Comparison of ENCODE assay signal across 16 cellular contexts in the genomic region with DNA sequence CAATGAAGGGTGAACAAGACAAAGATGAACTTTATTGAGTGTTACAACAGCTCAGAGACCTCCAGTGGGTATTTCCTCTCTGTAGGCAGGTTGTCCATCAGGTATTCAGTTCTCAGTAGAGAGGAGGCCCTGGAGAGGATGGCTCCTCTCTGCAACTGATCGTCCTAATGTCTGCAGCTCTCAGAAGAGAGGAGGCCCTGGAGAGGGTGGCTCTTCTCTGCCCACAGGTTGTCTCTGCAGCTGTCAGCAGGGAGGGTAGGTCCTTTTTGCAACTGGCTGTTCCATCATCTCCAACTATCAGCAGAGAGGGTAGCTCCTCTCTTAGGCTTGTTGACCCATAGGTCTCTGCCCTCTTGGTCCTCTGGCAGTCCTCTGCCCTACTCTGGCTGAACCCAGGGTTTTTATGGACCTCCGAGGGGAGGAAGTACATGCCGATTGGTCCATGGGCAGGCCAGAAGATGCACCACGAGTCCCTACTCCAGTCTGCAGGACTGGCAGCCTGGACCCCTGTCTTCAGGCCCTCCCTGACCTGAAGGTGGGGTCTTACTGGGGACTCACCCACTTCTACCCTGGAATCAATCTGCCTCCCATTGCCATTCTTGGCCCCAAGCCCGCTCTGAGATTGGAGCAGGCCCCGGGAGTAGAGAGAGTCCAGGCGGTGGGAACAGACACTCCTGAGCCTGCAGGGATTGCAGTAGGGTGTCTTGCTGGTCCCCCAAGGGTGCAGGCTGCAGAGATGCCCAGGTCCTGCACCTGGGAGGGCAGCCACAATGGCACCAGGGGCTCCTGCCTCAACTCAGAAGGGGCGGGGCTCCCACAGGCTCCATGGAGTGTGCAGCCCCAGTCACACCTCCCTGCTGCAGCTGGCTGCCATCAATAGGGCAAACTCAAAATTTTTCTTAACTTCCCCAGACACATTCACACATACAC. TPM values are rescaled to one million over a fixed set of nuclear protein-coding genes. Genes with fewer than 3 reads are reported as not detected.
DNase-seq lines count a peak whose midpoint lies in the region; TF ChIP-seq lines count a peak whose summit lies in the region.
"Had no signal": no experiment of that assay in that cellular context is flagged by ENCODE, and none has a peak within 500 bp of the region (broad histone marks: within the 10 kb centered on the region; RNA-seq: fewer than 3 reads in every experiment).

No MANE protein-coding gene starts in this region.

- H3K4me3 ChIP-seq in MM.1S (ENCODE audit: low read length) = no peak overlapping the region
- H3K4me3 ChIP-seq: body of pancreas, smooth muscle cell had no signal

- intact Hi-C loops in activated T-helper 2 cell treated with anti-CD3 and anti-CD28 coated beads, Interferon-gamma antibody, Interleukin-2, Interleukin-4, amounts not matched to agents 10 μg/mL and 5 μg/mL and 100 μg/mL, durations not matched to agents 14 hours and 24 hours and 36 hours (cut with micrococcal nuclease) = loop anchor here (5.0 to 10.0 kb wide), 4 partner anchors 67 to 397 kb away; a partner anchor contains a TSS
- intact Hi-C loops in CD14-positive monocyte (cut with micrococcal nuclease) = loop anchor here (5.0 to 10.0 kb wide), 3 partner anchors 66 to 168 kb away; a partner anchor contains a TSS

- H3K9me3 ChIP-seq in MM.1S (replicated peaks; ENCODE audit: insufficient read depth, low read length) = no peaks in the 10 kb centered on the region
- H3K9me3 ChIP-seq: body of pancreas, suprapubic skin had no signal

- peaks cover under 1% of the 10 kb centered on the region; the same call in 1 of the 2 replicates for H3K36me3 ChIP-seq in MM.1S (replicated peaks; ENCODE audit: insufficient read depth, low read length)
- H3K36me3 ChIP-seq: suprapubic skin had no signal

- H3K27ac Mint-ChIP-seq in activated CD4-positive, alpha-beta T cell treated with anti-CD3 and anti-CD28 coated beads, Interleukin-2, amount 10 ng/mL, durations not matched to agents 7 days and 5 days = peak overlapping the region; percentile 98
- no peak overlapping the region for H3K27ac Mint-ChIP-seq in activated T-helper 2 cell treated with anti-CD3 and anti-CD28 coated beads, Interferon-gamma antibody, Interleukin-2, Interleukin-4, amounts not matched to agents 10 μg/mL and 5 μg/mL and 100 μg/mL, durations not matched to agents 14 hours and 24 hours and 36 hours
- H3K27ac Mint-ChIP-seq in nephron = peak overlapping the region; percentile 98
- H3K27ac Mint-ChIP-seq in CD14-positive monocyte = no peak overlapping the region

- H3K27me3 ChIP-seq in MM.1S (replicated peaks; ENCODE audit: insufficient read depth, low read length) = no peaks in the 10 kb centered on the region
- H3K27me3 ChIP-seq: body of pancreas, suprapubic skin had no signal

- peaks cover 41% of the 10 kb centered on the region for H3K36me3 Mint-ChIP-seq in activated CD4-positive, alpha-beta T cell treated with anti-CD3 and anti-CD28 coated beads, Interleukin-2, amount 10 ng/mL, durations not matched to agents 7 days and 5 days (ENCODE audit: low read depth)
- peaks cover 28% of the 10 kb centered on the region for H3K36me3 Mint-ChIP-seq in activated T-helper 2 cell treated with anti-CD3 and anti-CD28 coated beads, Interferon-gamma antibody, Interleukin-2, Interleukin-4, amounts not matched to agents 10 μg/mL and 5 μg/mL and 100 μg/mL, durations not matched to agents 14 hours and 24 hours and 36 hours (ENCODE audit: low read depth)
- H3K36me3 Mint-ChIP-seq in nephron (ENCODE audit: low read depth) (peaks cover 14% of the 10 kb centered on the region), CD14-positive monocyte (peaks cover 1 to 4% of the 10 kb centered on the region in 2 donors)

- DNase-seq in activated CD4-positive, alpha-beta T cell treated with anti-CD3 and anti-CD28 coated beads, Interleukin-2, amount 10 ng/mL, durations not matched to agents 7 days and 5 days = no peak
- DNase-seq in activated CD4-positive, alpha-beta T cell treated with anti-CD3 and anti-CD28 coated beads for 4 hours = no peak
- DNase-seq in MM.1S (no peak), NCI-H146 treated with DMSO at 0.1 percent for 48 hours (lab: John Stamatoyannopoulos, UW; ENCODE audit: unreplicated experiment) (no peak), CD14-positive monocyte (ENCODE audit: low spot score) (no peak), DMS153 (lab: John Stamatoyannopoulos, UW) (no peak)
- DNase-seq in activated T-helper 2 cell treated with anti-CD3 and anti-CD28 coated beads, Interferon-gamma antibody, Interleukin-2, Interleukin-4, amounts not matched to agents 10 μg/mL and 5 μg/mL and 100 μg/mL, durations not matched to agents 14 hours and 24 hours and 36 hours (ENCODE audit: low spot score) = no peak
- DNase-seq: body of pancreas; effector CD8-positive, alpha-beta T cell; KBM-7; NCI-H2029 treated with DMSO at 0.1 percent for 48 hours; NCI-H82; SHP77 had no signal

- H3K9me2 ChIP-seq in MM.1S (replicated peaks; ENCODE audit: insufficient read depth, low read length) = no peaks in the 10 kb centered on the region

- CTCF ChIA-PET in activated CD4-positive, alpha-beta T cell treated with anti-CD3 and anti-CD28 coated beads, Interleukin-2, amount 10 ng/mL, durations not matched to agents 7 days and 5 days (lab: Charles Lee) = interaction anchor here (1.3 to 1.6 kb wide), 3 partner anchors 13 to 114 kb away, joined by 3 read pairs; a partner anchor contains a TSS

- peak overlapping the region; percentile 93 for H3K4me3 Mint-ChIP-seq in activated CD4-positive, alpha-beta T cell treated with anti-CD3 and anti-CD28 coated beads, Interleukin-2, amount 10 ng/mL, durations not matched to agents 7 days and 5 days
- H3K4me3 Mint-ChIP-seq in activated T-helper 2 cell treated with anti-CD3 and anti-CD28 coated beads, Interferon-gamma antibody, Interleukin-2, Interleukin-4, amounts not matched to agents 10 μg/mL and 5 μg/mL and 100 μg/mL, durations not matched to agents 14 hours and 24 hours and 36 hours (ENCODE audit: low read depth) = peak overlapping the region; percentile 94
- H3K4me3 Mint-ChIP-seq in nephron (peak overlapping the region in 2 of 3 experiments; percentile 86 to 97), CD14-positive monocyte (no peak overlapping the region)

- peak overlapping the region; percentile 34; the same call in 1 of the 2 replicates for H3K27ac ChIP-seq in MM.1S (ENCODE audit: low read length)
- H3K27ac ChIP-seq: body of pancreas had no signal

- peaks cover 18% of the 10 kb centered on the region for H3K79me2 ChIP-seq in MM.1S (ENCODE audit: low read length)

- H3K9me3 Mint-ChIP-seq in activated CD4-positive, alpha-beta T cell treated with anti-CD3 and anti-CD28 coated beads, Interleukin-2, amount 10 ng/mL, durations not matched to agents 7 days and 5 days = peaks cover 7% of the 10 kb centered on the region
- H3K9me3 Mint-ChIP-seq in activated T-helper 2 cell treated with anti-CD3 and anti-CD28 coated beads, Interferon-gamma antibody, Interleukin-2, Interleukin-4, amounts not matched to agents 10 μg/mL and 5 μg/mL and 100 μg/mL, durations not matched to agents 14 hours and 24 hours and 36 hours = peaks cover under 1% of the 10 kb centered on the region
- H3K9me3 Mint-ChIP-seq in nephron (no peaks in the 10 kb centered on the region), CD14-positive monocyte (peaks cover 0 to 2% (median 0%) of the 10 kb centered on the region in 7 donors)

- no peak overlapping the region for H3K4me2 ChIP-seq in MM.1S (ENCODE audit: low read depth, low read length)

- no peaks in the 10 kb centered on the region for H3K27me3 Mint-ChIP-seq in activated CD4-positive, alpha-beta T cell treated with anti-CD3 and anti-CD28 coated beads, Interleukin-2, amount 10 ng/mL, durations not matched to agents 7 days and 5 days
- H3K27me3 Mint-ChIP-seq in activated T-helper 2 cell treated with anti-CD3 and anti-CD28 coated beads, Interferon-gamma antibody, Interleukin-2, Interleukin-4, amounts not matched to agents 10 μg/mL and 5 μg/mL and 100 μg/mL, durations not matched to agents 14 hours and 24 hours and 36 hours (ENCODE audit: low read depth) = no peaks in the 10 kb centered on the region
- no peaks in the 10 kb centered on the region for H3K27me3 Mint-ChIP-seq in nephron (ENCODE audit: low read depth)
- H3K27me3 Mint-ChIP-seq in CD14-positive monocyte (ENCODE audit: low read depth in 3 of 3) = peaks cover 0 to 4% (median 2%) of the 10 kb centered on the region in 3 donors

- H3K4me1 ChIP-seq in MM.1S (ENCODE audit: low read length) = peaks cover 30% of the 10 kb centered on the region

- no peaks in the 10 kb centered on the region for H4K20me1 ChIP-seq in MM.1S (ENCODE audit: insufficient read depth, low read length)

- TF ChIP-seq CTCF in MM.1S (IDR thresholded peaks at IDR 0.05; ENCODE audit: low read length) = no peak
- TF ChIP-seq CTCF in nephron (IDR thresholded peaks at IDR 0.05; ENCODE audit: unreplicated experiment in 3 of 3) = no peak
- TF ChIP-seq CTCF in CD14-positive monocyte (IDR thresholded peaks at IDR 0.05) = no peak

- peaks cover 49% of the 10 kb centered on the region for H3K4me1 Mint-ChIP-seq in activated CD4-positive, alpha-beta T cell treated with anti-CD3 and anti-CD28 coated beads, Interleukin-2, amount 10 ng/mL, durations not matched to agents 7 days and 5 days
- H3K4me1 Mint-ChIP-seq in activated T-helper 2 cell treated with anti-CD3 and anti-CD28 coated beads, Interferon-gamma antibody, Interleukin-2, Interleukin-4, amounts not matched to agents 10 μg/mL and 5 μg/mL and 100 μg/mL, durations not matched to agents 14 hours and 24 hours and 36 hours (ENCODE audit: low read depth) = peaks cover 45% of the 10 kb centered on the region
- H3K4me1 Mint-ChIP-seq in nephron = peaks cover 37% of the 10 kb centered on the region
- peaks cover 38% of the 10 kb centered on the region for H3K4me1 Mint-ChIP-seq in CD14-positive monocyte

- no peak overlapping the region for H2AFZ ChIP-seq in MM.1S (ENCODE audit: low read length)

- H3F3A ChIP-seq in MM.1S (ENCODE audit: insufficient read depth, low read length) = peaks cover 24% of the 10 kb centered on the region

- POLR2A ChIA-PET in activated CD4-positive, alpha-beta T cell treated with anti-CD3 and anti-CD28 coated beads, Interleukin-2, amount 10 ng/mL, durations not matched to agents 7 days and 5 days (lab: Charles Lee) = no interaction called here

- no peak overlapping the region for H3K9ac ChIP-seq in MM.1S (ENCODE audit: low read length)

RNA-seq across cellular contexts. Expression of a gene that starts 2.3 kb away (rescaled TPM):
- total RNA-seq in activated CD4-positive, alpha-beta T cell treated with anti-CD3 and anti-CD28 coated beads, Interleukin-2, amount 10 ng/mL, durations not matched to agents 7 days and 5 days = 10 to 100 TPM; 16.6 to 16.9 TPM
- 7.2 and 9.0 TPM in 2 replicates for total RNA-seq in activated T-helper 2 cell treated with anti-CD3 and anti-CD28 coated beads, Interferon-gamma antibody, Interleukin-2, Interleukin-4, amounts not matched to agents 10 μg/mL and 5 μg/mL and 100 μg/mL, durations not matched to agents 14 hours and 24 hours and 36 hours
- 10 to 100 TPM in 1 of 2 donors, 1 to 10 TPM in 1; 8.3 to 11.6 TPM for polyA plus RNA-seq in CD14-positive monocyte

RNA-seq across cellular contexts. Expression of a gene that starts 2.5 kb away (rescaled TPM):
- total RNA-seq in activated CD4-positive, alpha-beta T cell treated with anti-CD3 and anti-CD28 coated beads, Interleukin-2, amount 10 ng/mL, durations not matched to agents 7 days and 5 days = 100 to 1,000 TPM; 177 to 181 TPM
- 58.9 and 59.9 TPM in 2 replicates for total RNA-seq in activated T-helper 2 cell treated with anti-CD3 and anti-CD28 coated beads, Interferon-gamma antibody, Interleukin-2, Interleukin-4, amounts not matched to agents 10 μg/mL and 5 μg/mL and 100 μg/mL, durations not matched to agents 14 hours and 24 hours and 36 hours
- 100 to 1,000 TPM; 170 to 207 TPM for polyA plus RNA-seq in CD14-positive monocyte

Comparison
In these comparisons a context has a peak if more than half of its experiments do, and no peak if none do; other contexts are left out.
1. H3K27ac Mint-ChIP-seq: peak in activated CD4-positive, alpha-beta T cell treated with anti-CD3 and anti-CD28 coated beads, Interleukin-2, amount 10 ng/mL, durations not matched to agents 7 days and 5 days (single experiment) and nephron (3 of 3); none in activated T-helper 2 cell treated with anti-CD3 and anti-CD28 coated beads, Interferon-gamma antibody, Interleukin-2, Interleukin-4, amounts not matched to agents 10 μg/mL and 5 μg/mL and 100 μg/mL, durations not matched to agents 14 hours and 24 hours and 36 hours (single experiment) and CD14-positive monocyte (0 of 7).
2. H3K4me3 Mint-ChIP-seq: peak in activated CD4-positive, alpha-beta T cell treated with anti-CD3 and anti-CD28 coated beads, Interleukin-2, amount 10 ng/mL, durations not matched to agents 7 days and 5 days (single experiment), activated T-helper 2 cell treated with anti-CD3 and anti-CD28 coated beads, Interferon-gamma antibody, Interleukin-2, Interleukin-4, amounts not matched to agents 10 μg/mL and 5 μg/mL and 100 μg/mL, durations not matched to agents 14 hours and 24 hours and 36 hours (single experiment) and nephron (2 of 3); none in CD14-positive monocyte (0 of 2).